14 cellular contexts compared by ENCODE assay signal in genomic region chr11:75783416-75784084, GRCh38. TPM values are rescaled to one million over a fixed set of nuclear protein-coding genes. Genes with fewer than 3 reads are reported as not detected.
DNase-seq lines count a peak whose midpoint lies in the region; ATAC-seq, FAIRE-seq and TF ChIP-seq lines count a peak whose summit lies in the region.
"Had no signal": no experiment of that assay in that cellular context is flagged by ENCODE, and none has a peak within 500 bp of the region (broad histone marks: within the 10 kb centered on the region; RNA-seq: fewer than 3 reads in every experiment).

No MANE protein-coding gene starts in this region.

- H3K79me2 ChIP-seq in HepG2 (ENCODE audit: insufficient read depth, low read length) (no peaks in the 10 kb centered on the region), OCI-LY7 (ENCODE audit: insufficient read depth, low read depth, low read length) (no peaks in the 10 kb centered on the region)

- H3K27me3 ChIP-seq in HepG2 (ENCODE audit: control insufficient read depth in 1 of 2, insufficient read depth in 2 of 2, low read length in 2 of 2), result no peaks in the 10 kb centered on the region

- peak overlapping the region; percentile 57 for H3K9ac ChIP-seq in HepG2 (ENCODE audit: insufficient read depth, low read depth, low read length)

- H3K4me3 ChIP-seq in HepG2 (replicated peaks in 1 of 3; ENCODE audit: insufficient read depth in 1 of 3, low read depth in 2 of 3, low read length in 3 of 3) (peak overlapping the region in 2 of 3 experiments; percentile 14 to 47; a peak in 2 of 6 replicates), OCI-LY7 (ENCODE audit: low read depth, low read length, poor library complexity, severe bottlenecking) (no peak overlapping the region)

- no peak for TF ChIP-seq RAD21 in HepG2 (CRISPR knock-in tag; IDR thresholded peaks at IDR 0.05)

- no peak for DNase-seq in HepG2 (ENCODE audit: low spot score)
- DNase-seq in OCI-LY7 (ENCODE audit: low spot score), result no peak
- DNase-seq in 8988T, result no peak
- no peak for DNase-seq in GM13976 (ENCODE audit: low spot score)
- DNase-seq: CD8-positive, alpha-beta T cell; DMS53; GF-D8; GOT3; H9 had no signal

- ATAC-seq in HepG2 (peak; percentile 11), GM18511 (IDR thresholded peaks at IDR 0.05; ENCODE audit: unreplicated experiment) (no peak)
- ATAC-seq: CD8-positive, alpha-beta T cell had no signal

- CTCF ChIA-PET in HepG2 (lab: Yijun Ruan, JAX; ENCODE audit: low intra/inter-chr PET ratio, low total read pairs) (no interaction called here), OCI-LY7 (lab: Charles Lee; ENCODE audit: unreplicated experiment) (no interaction called here)

- H4K20me1 ChIP-seq in HepG2 (ENCODE audit: insufficient read depth, low read length), result no peaks in the 10 kb centered on the region
- H4K20me1 ChIP-seq in OCI-LY7 (ENCODE audit: insufficient read depth, low read length), result no peaks in the 10 kb centered on the region

- H3K4me2 ChIP-seq in HepG2 (ENCODE audit: low read depth, low read length) (peak overlapping the region; percentile 74), OCI-LY7 (ENCODE audit: low read length) (no peak overlapping the region)

- TF ChIP-seq POLR2A in HepG2 (IDR thresholded peaks at IDR 0.05; ENCODE audit: insufficient read depth in 1 of 2, low read depth in 2 of 2, low read length in 2 of 2), result no peak

- peak overlapping the region; percentile 75; the same call in 1 of the 2 replicates for H3K27ac ChIP-seq in 22Rv1
- H3K27ac ChIP-seq in KOPT-K1 (ENCODE audit: low read depth, low read length, poor library complexity, severe bottlenecking), result peak overlapping the region; percentile 26
- H3K27ac ChIP-seq in VCaP, result peak overlapping the region; percentile 68
- H3K27ac ChIP-seq in HepG2 (ENCODE audit: extremely low read length, insufficient read depth, low read length), result peak overlapping the region; percentile 92
- no peak overlapping the region for H3K27ac ChIP-seq in OCI-LY7 (ENCODE audit: low read depth, low read length, poor library complexity, severe bottlenecking)

- TF ChIP-seq EP300 in HepG2 (IDR thresholded peaks at IDR 0.05; ENCODE audit: low read depth in 2 of 2, low read length in 2 of 2) (no peak), HepG2 (CRISPR knock-in tag; IDR thresholded peaks at IDR 0.05; ENCODE audit: borderline replicate concordance) (no peak)

- H2AFZ ChIP-seq in HepG2 (ENCODE audit: low read length) (no peak overlapping the region), OCI-LY7 (ENCODE audit: low read length) (no peak overlapping the region)

- WGBS in HepG2 (ENCODE audit: low lambda C conversion rate), result 37% methylated on average over 3 of the region's 4 CpGs

- POLR2A ChIA-PET in HepG2 (lab: Yijun Ruan, JAX) (interaction anchor here (0.6 to 7.9 kb wide), 17 partner anchors 10 to 221 kb away, joined by 3 to 138 read pairs (median 7); partner anchors contain the start of genes DGAT2 and UVRAG), OCI-LY7 (lab: Charles Lee) (interaction anchor here (1.0 kb wide), 1 partner anchor 11 kb away, joined by 3 read pairs; no protein-coding TSS in a partner anchor)

- H3K4me1 ChIP-seq in HepG2 (ENCODE audit: insufficient read depth, low read length) (peaks cover 84% of the 10 kb centered on the region), OCI-LY7 (ENCODE audit: insufficient read depth, low read length, poor library complexity, severe bottlenecking) (no peaks in the 10 kb centered on the region)

- intact Hi-C loops in HepG2 (cut with micrococcal nuclease; ENCODE audit: unreplicated experiment) (loop anchor here (2.0 kb wide), 1 partner anchor 15 kb away; the partner anchor contains the start of gene DGAT2), OCI-LY7 (cut with micrococcal nuclease; ENCODE audit: unreplicated experiment) (no loop called here)

- in situ Hi-C loops in HepG2 (cut with HindIII; ENCODE audit: extremely low pct_ligation_motif_present, low pct_unique_long_range_greater_than_20kb), result no loop called here
- in situ Hi-C loops in GM13976 (cut with MboI; ENCODE audit: low sequenced_read_pairs, unreplicated experiment), result no loop called here

- FAIRE-seq in HepG2 (lab: Jason Lieb, UNC), result no peak
- FAIRE-seq: A204.1 had no signal

- H3K9me3 ChIP-seq in KOPT-K1 (ENCODE audit: insufficient read depth, low read length, poor library complexity, severe bottlenecking) (no peaks in the 10 kb centered on the region), HepG2 (ENCODE audit: low read length) (no peaks in the 10 kb centered on the region), OCI-LY7 (ENCODE audit: low read length) (no peaks in the 10 kb centered on the region)

- no peak for TF ChIP-seq CTCF in 22Rv1 (IDR thresholded peaks at IDR 0.05)
- no peak for TF ChIP-seq CTCF in VCaP (conservative IDR thresholded peaks at IDR 0.05)
- TF ChIP-seq CTCF in HepG2 (CRISPR knock-in tag; IDR thresholded peaks at IDR 0.05), result no peak
- TF ChIP-seq CTCF in OCI-LY7 (conservative IDR thresholded peaks at IDR 0.05; ENCODE audit: low read length), result no peak
- no peak for TF ChIP-seq CTCF in GM13976 (IDR thresholded peaks at IDR 0.05; ENCODE audit: borderline replicate concordance, control extremely low read depth, extremely low read depth, insufficient read depth, missing control alignments)

- H3K36me3 ChIP-seq in KOPT-K1 (ENCODE audit: insufficient read depth, low read length), result no peaks in the 10 kb centered on the region
- peaks cover 6 to 14% of the 10 kb centered on the region in 2 experiments; a peak in 4 of 5 replicates for H3K36me3 ChIP-seq in HepG2 (replicated peaks in 1 of 2; ENCODE audit: control insufficient read depth in 1 of 2, insufficient read depth in 2 of 2, low read length in 2 of 2)
- no peaks in the 10 kb centered on the region for H3K36me3 ChIP-seq in OCI-LY7 (ENCODE audit: insufficient read depth, low read length)

- no peaks in the 10 kb centered on the region for H3K9me2 ChIP-seq in OCI-LY7 (ENCODE audit: insufficient read depth, low read length)

- BruUV-seq in HepG2 (replicated peaks; lab: Mats Ljungman, UMichigan) (TSS peak; percentile 45), OCI-LY7 (replicated peaks; lab: Mats Ljungman, UMichigan) (no TSS peak)

TF ChIP-seq in HepG2, 621 proteins besides CTCF, POLR2A, EP300 and RAD21 (continues in another document):
- TF ChIP-seq NR1H2 (CRISPR knock-in tag; IDR thresholded peaks at IDR 0.05; ENCODE audit: borderline replicate concordance, low read depth), result no peak

RNA-seq across cellular contexts. Expression of gene DGAT2, which starts 15.0 kb away (rescaled TPM):
- total RNA-seq in HepG2 (2016; rRNA removed; fragmentation: Illumina TruSeq; extraction: Trizol), result 39.4 and 65.6 TPM in 2 replicates
- 13.6 and 17.8 TPM in 2 replicates for total RNA-seq in HepG2 (2016; cell fraction: cytosol; rRNA removed; fragmentation: Illumina TruSeq; extraction: Trizol; ENCODE audit: low read depth)
- 37.7 and 67.0 TPM in 2 replicates for total RNA-seq in HepG2 (2016; cell fraction: insoluble cytoplasmic fraction; rRNA removed; fragmentation: Illumina TruSeq; extraction: Trizol)
- total RNA-seq in HepG2 (2016; cell fraction: membrane; rRNA removed; fragmentation: Illumina TruSeq; extraction: Trizol), result 33.7 and 43.0 TPM in 2 replicates
- 51.0 and 57.6 TPM in 2 replicates for total RNA-seq in HepG2 (2016; cell fraction: nucleus; rRNA removed; fragmentation: Illumina TruSeq; extraction: Trizol)
- polyA plus RNA-seq in HepG2 (2011; rRNA removed), result 39.0 and 47.6 TPM in 2 replicates
- 38.9 and 41.0 TPM in 2 replicates for polyA plus RNA-seq in HepG2 (2011; cell fraction: cytosol; rRNA removed)
- polyA plus RNA-seq in HepG2 (2011; cell fraction: nucleus; rRNA removed), result 13.1 and 13.7 TPM in 2 replicates
- polyA plus RNA-seq in HepG2 (2012), result 15.7 and 19.7 TPM in 2 replicates
- polyA plus RNA-seq in HepG2 (2016; cell fraction: cytosol; fragmentation: Illumina TruSeq; extraction: Trizol; ENCODE audit: low read depth), result 13.9 and 19.4 TPM in 2 replicates
- polyA plus RNA-seq in HepG2 (2016; cell fraction: insoluble cytoplasmic fraction; fragmentation: Illumina TruSeq; extraction: Trizol; ENCODE audit: low read depth), result 39.1 and 40.5 TPM in 2 replicates
- 26.5 and 38.6 TPM in 2 replicates for polyA plus RNA-seq in HepG2 (2016; cell fraction: membrane; fragmentation: Illumina TruSeq; extraction: Trizol; ENCODE audit: low read depth)
- polyA plus RNA-seq in HepG2 (2016; cell fraction: nucleus; fragmentation: Illumina TruSeq; extraction: Trizol; ENCODE audit: insufficient read depth, low read depth), result 85.2 and 85.5 TPM in 2 replicates
- polyA minus RNA-seq in HepG2 (2011; rRNA and poly(A)+ RNA removed; ENCODE audit: low replicate concordance), result 9.8 and 63.2 TPM in 2 replicates
- 11.2 and 11.5 TPM in 2 replicates for polyA minus RNA-seq in HepG2 (2011; cell fraction: cytosol; rRNA and poly(A)+ RNA removed)
- polyA minus RNA-seq in HepG2 (2011; cell fraction: nucleus; rRNA and poly(A)+ RNA removed), result 9.3 and 9.8 TPM in 2 replicates
- 6.5 and 13.8 TPM in 2 replicates for total RNA-seq in OCI-LY7 (2014; rRNA removed; shearing (Covaris generic))
- total RNA-seq in OCI-LY7 (2022), result 5.6 and 7.0 TPM in 2 replicates
- total RNA-seq: CD8-positive, alpha-beta T cell had no signal

RNA-seq across cellular contexts. Expression of gene UVRAG, which starts 31.5 kb away (rescaled TPM):
- total RNA-seq in HepG2 (2016; rRNA removed; fragmentation: Illumina TruSeq; extraction: Trizol), result 17.2 and 17.3 TPM in 2 replicates
- total RNA-seq in HepG2 (2016; cell fraction: cytosol; rRNA removed; fragmentation: Illumina TruSeq; extraction: Trizol; ENCODE audit: low read depth), result 6.1 and 9.8 TPM in 2 replicates
- total RNA-seq in HepG2 (2016; cell fraction: insoluble cytoplasmic fraction; rRNA removed; fragmentation: Illumina TruSeq; extraction: Trizol), result 15.0 and 18.0 TPM in 2 replicates
- total RNA-seq in HepG2 (2016; cell fraction: membrane; rRNA removed; fragmentation: Illumina TruSeq; extraction: Trizol), result 11.6 and 11.7 TPM in 2 replicates
- 43.2 and 46.0 TPM in 2 replicates for total RNA-seq in HepG2 (2016; cell fraction: nucleus; rRNA removed; fragmentation: Illumina TruSeq; extraction: Trizol)
- 8.9 and 9.7 TPM in 2 replicates for polyA plus RNA-seq in HepG2 (2011; rRNA removed)
- 5.6 and 7.4 TPM in 2 replicates for polyA plus RNA-seq in HepG2 (2011; cell fraction: cytosol; rRNA removed)
- polyA plus RNA-seq in HepG2 (2011; cell fraction: nucleus; rRNA removed), result 8.4 TPM in 2 replicates
- polyA plus RNA-seq in HepG2 (2012), result 8.4 and 11.9 TPM in 2 replicates
- polyA plus RNA-seq in HepG2 (2016; cell fraction: cytosol; fragmentation: Illumina TruSeq; extraction: Trizol; ENCODE audit: low read depth), result 1.5 and 1.6 TPM in 2 replicates
- 10.9 and 14.5 TPM in 2 replicates for polyA plus RNA-seq in HepG2 (2016; cell fraction: insoluble cytoplasmic fraction; fragmentation: Illumina TruSeq; extraction: Trizol; ENCODE audit: low read depth)
- polyA plus RNA-seq in HepG2 (2016; cell fraction: membrane; fragmentation: Illumina TruSeq; extraction: Trizol; ENCODE audit: low read depth), result 5.0 and 5.5 TPM in 2 replicates
- 20.6 and 22.8 TPM in 2 replicates for polyA plus RNA-seq in HepG2 (2016; cell fraction: nucleus; fragmentation: Illumina TruSeq; extraction: Trizol; ENCODE audit: insufficient read depth, low read depth)
- polyA minus RNA-seq in HepG2 (2011; rRNA and poly(A)+ RNA removed; ENCODE audit: low replicate concordance), result 10.9 and 19.7 TPM in 2 replicates
- 5.9 and 6.2 TPM in 2 replicates for polyA minus RNA-seq in HepG2 (2011; cell fraction: cytosol; rRNA and poly(A)+ RNA removed)
- 77.1 and 79.4 TPM in 2 replicates for polyA minus RNA-seq in HepG2 (2011; cell fraction: nucleus; rRNA and poly(A)+ RNA removed)
- 34.9 and 43.7 TPM in 2 replicates for total RNA-seq in OCI-LY7 (2014; rRNA removed; shearing (Covaris generic))
- 62.2 and 73.3 TPM in 2 replicates for total RNA-seq in OCI-LY7 (2022)
